Comparison of ENCODE assay signal across 22 cellular contexts in the genomic region with DNA sequence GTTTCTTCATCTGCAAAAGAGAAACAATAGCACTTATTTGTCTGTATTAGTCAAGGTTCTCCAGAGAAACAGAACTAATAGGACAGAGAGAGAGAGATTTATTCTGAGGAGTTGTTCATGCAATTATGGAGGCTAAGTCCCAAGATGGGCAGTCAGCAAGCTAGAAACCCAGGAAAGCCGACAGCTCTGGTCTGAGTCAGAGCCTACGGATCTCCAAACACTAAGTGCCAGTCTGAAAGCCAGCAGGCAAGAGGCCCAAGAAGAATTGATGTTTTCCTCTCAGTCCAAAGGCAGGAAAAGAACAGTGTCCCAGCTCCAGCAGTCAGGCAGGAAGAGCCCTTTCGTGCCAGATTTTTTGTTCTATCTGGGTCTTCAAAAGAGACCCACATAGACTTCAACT.
"Had no signal": no experiment of that assay in that cellular context is flagged by ENCODE, and none has a peak within 500 bp of the region (broad histone marks: within the 10 kb centered on the region; RNA-seq: fewer than 3 reads in every experiment).

No MANE protein-coding gene starts in this region.

- H3K4me3 ChIP-seq: body of pancreas had no signal

- ATAC-seq: activated CD8-positive, alpha-beta memory T cell treated with anti-CD3 and anti-CD28 coated beads, Interleukin-2, amount 10 ng/mL, durations not matched to agents 7 days and 5 days; body of pancreas; T-helper 17 cell had no signal

- H3K36me3 Mint-ChIP-seq: activated CD8-positive, alpha-beta memory T cell treated with anti-CD3 and anti-CD28 coated beads, Interleukin-2, amount 10 ng/mL, durations not matched to agents 7 days and 5 days; activated naive CD4-positive, alpha-beta T cell treated with anti-CD3 and anti-CD28 coated beads, Interleukin-2, amount 50 U/mL, for 24 hours had no signal

- H3K4me1 Mint-ChIP-seq: activated CD4-positive, alpha-beta T cell treated with anti-CD3 and anti-CD28 coated beads, Interleukin-2, amount 10 ng/mL, durations not matched to agents 24 days and 14 days; T-helper 17 cell had no signal

- H3K27me3 ChIP-seq: body of pancreas had no signal

- H3K9me3 ChIP-seq: body of pancreas had no signal

- DNase-seq: activated B cell treated with CpG ODN at 0.5 μM for 24 hours; activated CD4-positive, alpha-beta T cell treated with anti-CD3 and anti-CD28 coated beads for 1 hour; activated CD4-positive, alpha-beta T cell treated with anti-CD3 and anti-CD28 coated beads, Interleukin-2, amount 10 ng/mL, durations not matched to agents 24 days and 14 days; activated CD4-positive, alpha-beta T cell treated with anti-CD3 and anti-CD28 coated beads, Interleukin-2, amount 50 U/mL, for 48 hours; activated CD8-positive, alpha-beta memory T cell treated with anti-CD3 and anti-CD28 coated beads, Interleukin-2, amount 10 ng/mL, durations not matched to agents 7 days and 5 days; activated effector memory CD4-positive, alpha-beta T cell treated with Interleukin-2 at 50 U/mL for 16 hours; activated naive CD4-positive, alpha-beta T cell; activated T-cell treated with anti-CD3 and anti-CD28 coated beads, Interleukin-2, amount 50 U/mL, for 24 hours; aorta; body of pancreas; central memory CD4-positive, alpha-beta T cell; NCI-H1048; NCI-H1930; NCI-H2171; NCI-H446 treated with DMSO at 0.1 percent for 48 hours; NCI-H524 treated with DMSO at 0.1 percent for 48 hours; NCI-H748 treated with DMSO at 0.1 percent for 48 hours; SIG-M5; T-helper 17 cell; T-helper 9 cell had no signal

- H3K27ac Mint-ChIP-seq: activated B cell treated with CpG ODN at 0.5 μM for 24 hours; activated CD4-positive, alpha-beta T cell treated with anti-CD3 and anti-CD28 coated beads, Interleukin-2, amount 10 ng/mL, durations not matched to agents 24 days and 14 days; activated CD8-positive, alpha-beta memory T cell treated with anti-CD3 and anti-CD28 coated beads, Interleukin-2, amount 10 ng/mL, durations not matched to agents 7 days and 5 days; activated naive CD4-positive, alpha-beta T cell treated with anti-CD3 and anti-CD28 coated beads, Interleukin-2, amount 50 U/mL, for 24 hours; activated T-cell treated with anti-CD3 and anti-CD28 coated beads, Interleukin-2, amount 50 U/mL, for 24 hours; activated T-helper 1 cell treated with anti-CD3 and anti-CD28 coated beads, Interleukin-12 subunit alpha, Interleukin-12 subunit beta, Interleukin-2, Interleukin-4 antibody, amounts not matched to agents 30 ng/mL and 10 ng/mL and 1 ng/mL, durations not matched to agents 14 hours and 24 hours and 36 hours; T-helper 17 cell had no signal

- H3K27me3 Mint-ChIP-seq: activated naive CD4-positive, alpha-beta T cell treated with anti-CD3 and anti-CD28 coated beads, Interleukin-2, amount 50 U/mL, for 24 hours; activated T-cell treated with anti-CD3 and anti-CD28 coated beads, Interleukin-2, amount 50 U/mL, for 24 hours; T-helper 17 cell had no signal

- H3K9me3 Mint-ChIP-seq: activated CD4-positive, alpha-beta T cell treated with anti-CD3 and anti-CD28 coated beads, Interleukin-2, amount 10 ng/mL, durations not matched to agents 24 days and 14 days; activated naive CD4-positive, alpha-beta T cell treated with anti-CD3 and anti-CD28 coated beads, Interleukin-2, amount 50 U/mL, for 24 hours; activated T-cell treated with anti-CD3 and anti-CD28 coated beads, Interleukin-2, amount 50 U/mL, for 24 hours had no signal

- H3K27ac ChIP-seq: body of pancreas had no signal

- H3K4me1 ChIP-seq: body of pancreas had no signal

- H3K4me3 Mint-ChIP-seq: activated B cell treated with CpG ODN at 0.5 μM for 24 hours; activated CD4-positive, alpha-beta T cell treated with anti-CD3 and anti-CD28 coated beads, Interleukin-2, amount 10 ng/mL, durations not matched to agents 24 days and 14 days; activated CD8-positive, alpha-beta memory T cell treated with anti-CD3 and anti-CD28 coated beads, Interleukin-2, amount 10 ng/mL, durations not matched to agents 7 days and 5 days; activated naive CD4-positive, alpha-beta T cell treated with anti-CD3 and anti-CD28 coated beads, Interleukin-2, amount 50 U/mL, for 24 hours; activated T-cell treated with anti-CD3 and anti-CD28 coated beads, Interleukin-2, amount 50 U/mL, for 24 hours; activated T-helper 1 cell treated with anti-CD3 and anti-CD28 coated beads, Interleukin-12 subunit alpha, Interleukin-12 subunit beta, Interleukin-2, Interleukin-4 antibody, amounts not matched to agents 30 ng/mL and 10 ng/mL and 1 ng/mL, durations not matched to agents 14 hours and 24 hours and 36 hours; T-helper 17 cell had no signal
